ENCODE assay signal across 21 cellular contexts in genomic region chr17:41642252-41643156, GRCh38. TPM values are rescaled to one million over a fixed set of nuclear protein-coding genes. Genes with fewer than 3 reads are reported as not detected.
DNase-seq lines count a peak whose midpoint lies in the region; ATAC-seq, FAIRE-seq and TF ChIP-seq lines count a peak whose summit lies in the region.
"Had no signal": no experiment of that assay in that cellular context is flagged by ENCODE, and none has a peak within 500 bp of the region (broad histone marks: within the 10 kb centered on the region; RNA-seq: fewer than 3 reads in every experiment).

No MANE protein-coding gene starts in this region.

- H4K20me1 ChIP-seq in PC-3 (ENCODE audit: low read length) = no peaks in the 10 kb centered on the region
- no peaks in the 10 kb centered on the region for H4K20me1 ChIP-seq in keratinocyte (ENCODE audit: control insufficient read depth, extremely low read depth, insufficient read depth, low read length)

- no peaks in the 10 kb centered on the region for H3K9me2 ChIP-seq in PC-3 (replicated peaks; ENCODE audit: low read length)

- H3K4me2 ChIP-seq in PC-3 (ENCODE audit: low read length) = no peak overlapping the region
- H3K4me2 ChIP-seq in keratinocyte (ENCODE audit: control insufficient read depth, extremely low read depth, insufficient read depth, low read depth, low read length) = no peak overlapping the region

- H3K4me1 ChIP-seq in PC-3 (ENCODE audit: insufficient read depth, low read length) = no peaks in the 10 kb centered on the region; the same call in 1 of the 2 replicates
- H3K4me1 ChIP-seq in keratinocyte (ENCODE audit: control insufficient read depth, extremely low read depth, insufficient read depth, low read length) = peaks cover 25% of the 10 kb centered on the region
- H3K4me1 ChIP-seq in uterus = no peaks in the 10 kb centered on the region

- H3K4me3 Mint-ChIP-seq in effector memory CD8-positive, alpha-beta T cell = no peak overlapping the region
- H3K4me3 Mint-ChIP-seq: HFFc6 had no signal

- H3K27ac Mint-ChIP-seq in effector memory CD8-positive, alpha-beta T cell = peak overlapping the region; percentile 50 to 72
- H3K27ac Mint-ChIP-seq: HFFc6 had no signal

- FAIRE-seq in keratinocyte (lab: Jason Lieb, UNC) = peak; percentile 97
- FAIRE-seq: A204.1 had no signal

- no TSS peak for BruUV-seq in PC-3 (replicated peaks; lab: Mats Ljungman, UMichigan)

- intact Hi-C loops in PC-3 (cut with micrococcal nuclease) = loop anchor here (10.0 kb wide), 1 partner anchor 238 kb away; no protein-coding TSS in a partner anchor
- intact Hi-C loops in uterus (cut with DNase I; ENCODE audit: low total_unique reads) = loop anchor here (10.0 kb wide), 1 partner anchor 788 kb away; no protein-coding TSS in a partner anchor

- TF ChIP-seq POLR2A in uterus (IDR thresholded peaks at IDR 0.05) = no peak

- H3K9me3 ChIP-seq in AG04450 (ENCODE audit: control insufficient read depth, insufficient read depth, low read length) (no peaks in the 10 kb centered on the region), PC-3 (ENCODE audit: low read length) (no peaks in the 10 kb centered on the region), keratinocyte (ENCODE audit: control insufficient read depth, low read depth, low read length) (no peaks in the 10 kb centered on the region), uterus (no peaks in the 10 kb centered on the region)

- H3K9ac ChIP-seq in PC-3 (ENCODE audit: low read length) (no peak overlapping the region), keratinocyte (ENCODE audit: control insufficient read depth, extremely low read depth, insufficient read depth, low read length) (peak overlapping the region; percentile 34)

- ATAC-seq in PC-3 (no peak), GM19467 (IDR thresholded peaks at IDR 0.05; ENCODE audit: unreplicated experiment) (no peak), HG03139 (IDR thresholded peaks at IDR 0.05; ENCODE audit: unreplicated experiment) (no peak), GM18909 (IDR thresholded peaks at IDR 0.05; ENCODE audit: poor library complexity, unreplicated experiment) (no peak)
- ATAC-seq in effector memory CD8-positive, alpha-beta T cell (replicated peaks) = no peak

- DNase-seq in AG04450 (ENCODE audit: low read depth, low spot score) = no peak
- DNase-seq in PC-3 = peak; percentile 26
- DNase-seq in effector memory CD8-positive, alpha-beta T cell = no peak
- DNase-seq in keratinocyte (ENCODE audit: low read depth, low spot score) = no peak
- no peak for DNase-seq in uterus
- DNase-seq: C1 segment of cervical spinal cord, DMS79 treated with DMSO at 0.1 percent for 48 hours, HFFc6, IMR-90, Kasumi-1, NCI-H1417, NCI-H1930, NCI-H446 treated with DMSO at 0.1 percent for 48 hours, NCI-H748 treated with DMSO at 0.1 percent for 48 hours had no signal

- TF ChIP-seq CTCF in AG04450 (IDR thresholded peaks at IDR 0.05; ENCODE audit: low read depth, low read length) (no peak), PC-3 (conservative IDR thresholded peaks at IDR 0.05; ENCODE audit: low read depth, low read length) (no peak), keratinocyte (optimal IDR thresholded peaks at IDR 0.05 in 1 of 3, IDR thresholded peaks at IDR 0.05 in 1 of 3, conservative IDR thresholded peaks at IDR 0.05 in 1 of 3; ENCODE audit: extremely low read depth in 1 of 3, insufficient read depth in 2 of 3, low read length in 3 of 3) (no peak), uterus (IDR thresholded peaks at IDR 0.05) (no peak)

- H3K9me3 Mint-ChIP-seq in effector memory CD8-positive, alpha-beta T cell = no peaks in the 10 kb centered on the region
- H3K9me3 Mint-ChIP-seq: HFFc6 had no signal

- no peaks in the 10 kb centered on the region for H3K4me1 Mint-ChIP-seq in effector memory CD8-positive, alpha-beta T cell (ENCODE audit: low read depth in 2 of 2)

- CTCF ChIA-PET in AG04450 (lab: Charles Lee) = interaction anchor here (10.4 kb wide), 1 partner anchor 91 kb away, joined by 251 read pairs; no protein-coding TSS in a partner anchor
- CTCF ChIA-PET in PC-3 (lab: Charles Lee) = no interaction called here

- peaks cover 0 to 30% of the 10 kb centered on the region in 2 donors for H3K27me3 Mint-ChIP-seq in effector memory CD8-positive, alpha-beta T cell

- no peak overlapping the region for H2AFZ ChIP-seq in PC-3 (ENCODE audit: low read length)
- H2AFZ ChIP-seq in keratinocyte (ENCODE audit: control insufficient read depth, low read length) = peak overlapping the region; percentile 0

- no peaks in the 10 kb centered on the region for H3K9me1 ChIP-seq in keratinocyte (ENCODE audit: control insufficient read depth, extremely low read depth, insufficient read depth, low read length)

- H3K27me3 ChIP-seq in AG04450 (ENCODE audit: control insufficient read depth, insufficient read depth, low read length) (peaks cover 2% of the 10 kb centered on the region), PC-3 (ENCODE audit: low read length) (no peaks in the 10 kb centered on the region), keratinocyte (ENCODE audit: control insufficient read depth, extremely low read depth, insufficient read depth, low read length) (no peaks in the 10 kb centered on the region), uterus (no peaks in the 10 kb centered on the region)

- peaks cover 2% of the 10 kb centered on the region for H3K36me3 Mint-ChIP-seq in effector memory CD8-positive, alpha-beta T cell (ENCODE audit: insufficient read depth)

- H3F3A ChIP-seq in PC-3 (ENCODE audit: low read length, unreplicated experiment) = no peaks in the 10 kb centered on the region

- H3K27ac ChIP-seq in AG04450 (ENCODE audit: low read depth, low read length) (peak overlapping the region; percentile 31), PC-3 (ENCODE audit: low read length) (no peak overlapping the region), keratinocyte (ENCODE audit: control insufficient read depth, insufficient read depth, low read length) (peak overlapping the region; percentile 65), uterus (no peak overlapping the region)

- dilution Hi-C loops in keratinocyte (cut with MboI; ENCODE audit: extremely low pct_ligation_motif_present, low sequenced_read_pairs) = no loop called here

- no peak overlapping the region for H3K4me3 ChIP-seq in AG04450 (ENCODE audit: low read depth, low read length)
- no peak overlapping the region for H3K4me3 ChIP-seq in PC-3 (ENCODE audit: low read length)
- H3K4me3 ChIP-seq in keratinocyte (ENCODE audit: control insufficient read depth in 2 of 3, extremely low read depth in 1 of 3, insufficient read depth in 2 of 3, low read depth in 1 of 3, low read length in 3 of 3) = no peak overlapping the region
- H3K4me3 ChIP-seq in uterus = no peak overlapping the region

- POLR2A ChIA-PET in AG04450 (lab: Yijun Ruan, JAX) (no interaction called here), PC-3 (lab: Charles Lee; ENCODE audit: unreplicated experiment) (interaction anchor here (0.7 kb wide), 1 partner anchor 23 kb away, joined by 6 read pairs; no protein-coding TSS in a partner anchor)

- H3K79me2 ChIP-seq in PC-3 (ENCODE audit: low read length) = no peaks in the 10 kb centered on the region
- no peaks in the 10 kb centered on the region for H3K79me2 ChIP-seq in keratinocyte (ENCODE audit: control insufficient read depth, insufficient read depth, low read length)

- no peaks in the 10 kb centered on the region for H3K36me3 ChIP-seq in PC-3 (ENCODE audit: low read depth, low read length)
- H3K36me3 ChIP-seq in keratinocyte (ENCODE audit: control insufficient read depth in 2 of 2, extremely low read depth in 1 of 2, insufficient read depth in 2 of 2, low read length in 2 of 2) = no peaks in the 10 kb centered on the region
- no peaks in the 10 kb centered on the region for H3K36me3 ChIP-seq in uterus

RNA-seq across cellular contexts. Expression of gene KRT17, which starts 18.1 kb away (rescaled TPM):
- polyA plus RNA-seq in AG04450 (2011; rRNA removed) (2.8 and 4.9 TPM in 2 replicates), keratinocyte (6,440 to 12,579 TPM (median 8,666 TPM) in 3 replicates)
- 0.83 and 1.9 TPM in 2 replicates for polyA minus RNA-seq in AG04450 (2011; rRNA and poly(A)+ RNA removed)
- total RNA-seq in PC-3 (2014; rRNA removed) (92.1 and 115 TPM in 2 replicates), uterus (10 to 100 TPM in 1 of 4 donors, under 1 TPM in 1, not detected in 2; 0.70 to 12.6 TPM)
- 46,546 TPM for polyA plus RNA-seq in keratinocyte (2011; ENCODE audit: low read depth)
- 6,491 and 12,585 TPM in 2 replicates for polyA plus RNA-seq in keratinocyte (2011; cell fraction: cytosol; rRNA removed)
- polyA plus RNA-seq in keratinocyte (2011; cell fraction: nucleus; rRNA removed) = 12,033 and 13,742 TPM in 2 replicates
- polyA plus RNA-seq in keratinocyte (2012; ENCODE audit: low replicate concordance) = 5,743 and 13,877 TPM in 2 replicates
- polyA minus RNA-seq in keratinocyte = 5,137 to 9,087 TPM (median 7,073 TPM) in 3 replicates
- 14,086 TPM for polyA minus RNA-seq in keratinocyte (2011; cell fraction: cytosol; rRNA and poly(A)+ RNA removed)
- polyA minus RNA-seq in keratinocyte (2011; cell fraction: nucleus; rRNA and poly(A)+ RNA removed) = 4,848 and 5,061 TPM in 2 replicates
- total RNA-seq: G401, SK-MEL-5 had no signal

RNA-seq across cellular contexts. Expression of gene KRT16, which starts 29.9 kb away (rescaled TPM):
- polyA plus RNA-seq in AG04450 (2011; rRNA removed) (not detected in 2 replicates), keratinocyte (1,163 to 4,746 TPM (median 1,851 TPM) in 3 replicates)
- polyA minus RNA-seq in AG04450 (2011; rRNA and poly(A)+ RNA removed) = not detected in 2 replicates
- total RNA-seq in PC-3 (2014; rRNA removed) (42.6 and 53.1 TPM in 2 replicates), uterus (not detected)
- 20,474 TPM for polyA plus RNA-seq in keratinocyte (2011; ENCODE audit: low read depth)
- polyA plus RNA-seq in keratinocyte (2011; cell fraction: cytosol; rRNA removed) = 1,428 and 3,010 TPM in 2 replicates
- 2,522 and 2,889 TPM in 2 replicates for polyA plus RNA-seq in keratinocyte (2011; cell fraction: nucleus; rRNA removed)
- 1,329 and 6,837 TPM in 2 replicates for polyA plus RNA-seq in keratinocyte (2012; ENCODE audit: low replicate concordance)
- polyA minus RNA-seq in keratinocyte = 1,159 to 3,059 TPM (median 1,751 TPM) in 3 replicates
- 3,006 TPM for polyA minus RNA-seq in keratinocyte (2011; cell fraction: cytosol; rRNA and poly(A)+ RNA removed)
- 1,076 and 1,184 TPM in 2 replicates for polyA minus RNA-seq in keratinocyte (2011; cell fraction: nucleus; rRNA and poly(A)+ RNA removed)
- total RNA-seq: G401, IMR-90, SK-MEL-5 had no signal
- polyA plus RNA-seq: IMR-90 had no signal

RNA-seq across cellular contexts. Expression of gene EIF1, which starts 46.2 kb away (rescaled TPM):
- 529 and 549 TPM in 2 replicates for polyA plus RNA-seq in AG04450 (2011; rRNA removed)
- 151 and 190 TPM in 2 replicates for polyA minus RNA-seq in AG04450 (2011; rRNA and poly(A)+ RNA removed)
- total RNA-seq in PC-3 (2014; rRNA removed) = 88.7 and 95.9 TPM in 2 replicates
- 236 to 308 TPM (median 272 TPM) in 3 replicates for polyA plus RNA-seq in keratinocyte
- polyA plus RNA-seq in keratinocyte (2011; ENCODE audit: low read depth) = 1,255 TPM
- polyA plus RNA-seq in keratinocyte (2011; cell fraction: cytosol; rRNA removed) = 367 and 580 TPM in 2 replicates
- 378 and 447 TPM in 2 replicates for polyA plus RNA-seq in keratinocyte (2011; cell fraction: nucleus; rRNA removed)
- polyA plus RNA-seq in keratinocyte (2012; ENCODE audit: low replicate concordance) = 695 and 2,008 TPM in 2 replicates
- polyA minus RNA-seq in keratinocyte = 71.7 to 141 TPM (median 108 TPM) in 3 replicates
- 100 TPM for polyA minus RNA-seq in keratinocyte (2011; cell fraction: cytosol; rRNA and poly(A)+ RNA removed)
- polyA minus RNA-seq in keratinocyte (2011; cell fraction: nucleus; rRNA and poly(A)+ RNA removed) = 71.1 and 103 TPM in 2 replicates
- total RNA-seq in uterus = 100 to 1,000 TPM in 3 of 4 donors, 10 to 100 TPM in 1; 83.5 to 796 (median 199) TPM

RNA-seq across cellular contexts. Expression of gene KRT14, which starts 55.8 kb away (rescaled TPM):
- polyA plus RNA-seq in AG04450 (2011; rRNA removed) (0.09 TPM in 1 of 2 replicates, not detected in the other), keratinocyte (26,041 to 32,523 TPM (median 29,603 TPM) in 3 replicates)
- polyA minus RNA-seq in AG04450 (2011; rRNA and poly(A)+ RNA removed) = 0.23 TPM in 1 of 2 replicates, not detected in the other
- total RNA-seq in PC-3 (2014; rRNA removed) (0.15 TPM in 1 of 2 replicates, not detected in the other), uterus (under 1 TPM in 2 of 4 donors, not detected in 2; 0.52 to 0.90 TPM)
- 31,901 TPM for polyA plus RNA-seq in keratinocyte (2011; ENCODE audit: low read depth)
- polyA plus RNA-seq in keratinocyte (2011; cell fraction: cytosol; rRNA removed) = 21,475 and 38,030 TPM in 2 replicates
- 27,919 and 28,945 TPM in 2 replicates for polyA plus RNA-seq in keratinocyte (2011; cell fraction: nucleus; rRNA removed)
- polyA plus RNA-seq in keratinocyte (2012; ENCODE audit: low replicate concordance) = 14,568 and 23,086 TPM in 2 replicates
- polyA minus RNA-seq in keratinocyte = 19,979 to 26,270 TPM (median 20,630 TPM) in 3 replicates
- 27,275 TPM for polyA minus RNA-seq in keratinocyte (2011; cell fraction: cytosol; rRNA and poly(A)+ RNA removed)
- polyA minus RNA-seq in keratinocyte (2011; cell fraction: nucleus; rRNA and poly(A)+ RNA removed) = 10,810 and 12,637 TPM in 2 replicates
- total RNA-seq: G401, H4, IMR-90, SK-MEL-5 had no signal
- polyA plus RNA-seq: IMR-90 had no signal

Comparison
In these comparisons a context has a peak if more than half of its experiments do, and no peak if none do; other contexts are left out.
1. H3K27ac ChIP-seq: peak in AG04450 (single experiment) and keratinocyte (single experiment); none in PC-3 (single experiment) and uterus (0 of 2).
2. RNA of gene KRT16, which starts 29.9 kb away (total RNA-seq): 42.6 to 53.1 TPM in PC-3; not detected in uterus; every median in the first group is over 10 times any median in the second.